ENCODE assay signal across 21 cellular contexts in genomic region chr1:58013237-58013636, GRCh38.
DNase-seq lines count a peak whose midpoint lies in the region; ATAC-seq and TF ChIP-seq lines count a peak whose summit lies in the region.
"Had no signal": no experiment of that assay in that cellular context is flagged by ENCODE, and none has a peak within 500 bp of the region (broad histone marks: within the 10 kb centered on the region; RNA-seq: fewer than 3 reads in every experiment).

No MANE protein-coding gene starts in this region.

- H3K27me3 ChIP-seq in A673 (replicated peaks; ENCODE audit: insufficient read depth, low read depth, low read length, poor library complexity) (no peaks in the 10 kb centered on the region), OCI-LY3 (ENCODE audit: low read depth, low read length) (no peaks in the 10 kb centered on the region), sigmoid colon (no peaks in the 10 kb centered on the region)
- H3K27me3 ChIP-seq: gastroesophageal sphincter, tibial nerve had no signal

- no peak for ATAC-seq in activated CD4-positive, alpha-beta T cell treated with anti-CD3 and anti-CD28 coated beads for 36 hours
- no peak for ATAC-seq in GM19467 (IDR thresholded peaks at IDR 0.05; ENCODE audit: unreplicated experiment)
- ATAC-seq: activated CD4-positive, CD25-positive, alpha-beta regulatory T cell treated with anti-CD3 and anti-CD28 coated beads, Interleukin-2, amount 50 U/mL, for 24 hours; gastroesophageal sphincter had no signal

- no peaks in the 10 kb centered on the region for H3K9me3 ChIP-seq in A673 (ENCODE audit: low read depth, low read length, poor library complexity, severe bottlenecking)
- H3K9me3 ChIP-seq in OCI-LY3 (ENCODE audit: insufficient read depth, low read length) = no peaks in the 10 kb centered on the region
- no peaks in the 10 kb centered on the region for H3K9me3 ChIP-seq in sigmoid colon
- H3K9me3 ChIP-seq: gastroesophageal sphincter, HAP-1, tibial nerve had no signal

- H3K4me2 ChIP-seq in OCI-LY3 (ENCODE audit: low read length) = no peak overlapping the region
- H3K4me2 ChIP-seq: PC-9 had no signal

- H3K4me1 Mint-ChIP-seq in activated CD4-positive, alpha-beta T cell treated with anti-CD3 and anti-CD28 coated beads for 36 hours = no peaks in the 10 kb centered on the region
- H3K4me1 Mint-ChIP-seq: mesothelial cell of epicardium had no signal

- TF ChIP-seq EP300 in sigmoid colon (IDR thresholded peaks at IDR 0.05) = no peak

- no peak for TF ChIP-seq POLR2A in sigmoid colon (IDR thresholded peaks at IDR 0.05)

- no TSS peak for BruUV-seq in A673 (replicated peaks; lab: Mats Ljungman, UMichigan)

- CTCF ChIA-PET in A673 (lab: Charles Lee) = interaction anchor here (0.6 kb wide), 1 partner anchor 994 kb away, joined by 3 read pairs; no protein-coding TSS in a partner anchor
- CTCF ChIA-PET in activated CD4-positive, alpha-beta T cell treated with anti-CD3 and anti-CD28 coated beads for 36 hours (lab: Charles Lee) = interaction anchor here (0.6 to 0.9 kb wide), 2 partner anchors 38 to 575 kb away, joined by 3 read pairs; no protein-coding TSS in a partner anchor

- no peaks in the 10 kb centered on the region for H3K79me2 ChIP-seq in OCI-LY3 (ENCODE audit: low read length)

- H3K36me3 Mint-ChIP-seq in activated CD4-positive, alpha-beta T cell treated with anti-CD3 and anti-CD28 coated beads for 36 hours (ENCODE audit: low read depth) = no peaks in the 10 kb centered on the region
- H3K36me3 Mint-ChIP-seq: mesothelial cell of epicardium had no signal

- no peak overlapping the region for H2AFZ ChIP-seq in OCI-LY3 (ENCODE audit: low read depth, low read length)
- H2AFZ ChIP-seq: PC-9 had no signal

- POLR2A ChIA-PET in A673 (lab: Charles Lee; ENCODE audit: low non-redundant PET) = no interaction called here
- POLR2A ChIA-PET in activated CD4-positive, alpha-beta T cell treated with anti-CD3 and anti-CD28 coated beads for 36 hours (lab: Charles Lee) = no interaction called here

- no peak overlapping the region for H3K9ac ChIP-seq in OCI-LY3 (ENCODE audit: low read length)

- intact Hi-C loops in A673 (cut with micrococcal nuclease; ENCODE audit: unreplicated experiment) (no loop called here), sigmoid colon (cut with DNase I) (no loop called here)
- intact Hi-C loops in activated CD4-positive, alpha-beta T cell treated with anti-CD3 and anti-CD28 coated beads for 36 hours (cut with DNase I, micrococcal nuclease) = no loop called here

- no peaks in the 10 kb centered on the region for H3K4me1 ChIP-seq in A673 (ENCODE audit: insufficient read depth, low read length, poor library complexity, severe bottlenecking)
- no peaks in the 10 kb centered on the region for H3K4me1 ChIP-seq in OCI-LY3 (ENCODE audit: low read length)
- no peaks in the 10 kb centered on the region for H3K4me1 ChIP-seq in sigmoid colon
- H3K4me1 ChIP-seq: gastroesophageal sphincter, HAP-1, tibial nerve had no signal

- DNase-seq in A673 (ENCODE audit: low spot score) = no peak
- DNase-seq in foreskin melanocyte = peak; percentile 10
- DNase-seq in activated CD4-positive, alpha-beta T cell treated with anti-CD3 and anti-CD28 coated beads for 36 hours = no peak
- no peak for DNase-seq in sigmoid colon
- no peak for DNase-seq in amygdala (lab: John Stamatoyannopoulos, UW)
- DNase-seq: activated T-cell treated with anti-CD3 and anti-CD28 coated beads, Interleukin-2, amount 50 U/mL, for 1 hour; central memory CD4-positive, alpha-beta T cell; NCI-H1105; NCI-H2227 treated with DMSO at 0.1 percent for 48 hours; nucleus accumbens; stimulated activated CD4-positive, alpha-beta T cell treated with anti-CD3 and anti-CD28 coated beads, Interleukin-4, amount 100 ng/mL, for 4 hours; SW 1271 had no signal

- 61 to 77% methylated on average over 3 of the region's 3 CpGs for WGBS in sigmoid colon, 2 donors

- H3K4me3 Mint-ChIP-seq in activated CD4-positive, alpha-beta T cell treated with anti-CD3 and anti-CD28 coated beads for 36 hours = no peak overlapping the region
- H3K4me3 Mint-ChIP-seq: mesothelial cell of epicardium had no signal

- H3K4me3 ChIP-seq in A673 (ENCODE audit: low read depth, low read length, poor library complexity, severe bottlenecking) (no peak overlapping the region), OCI-LY3 (ENCODE audit: low read length) (no peak overlapping the region), sigmoid colon (no peak overlapping the region)
- H3K4me3 ChIP-seq: gastroesophageal sphincter, HAP-1, PC-9, tibial nerve had no signal

- H3K27ac ChIP-seq in A673 (ENCODE audit: low read depth, low read length, poor library complexity, severe bottlenecking) (no peak overlapping the region), OCI-LY3 (ENCODE audit: low read length) (no peak overlapping the region), sigmoid colon (no peak overlapping the region)
- H3K27ac ChIP-seq: gastroesophageal sphincter, PC-9, tibial nerve had no signal

- TF ChIP-seq CTCF in A673 (conservative IDR thresholded peaks at IDR 0.05; ENCODE audit: low read depth, low read length) (0 out of 2 replicates have a peak, but pooled peaks have one; percentile 12), GM12872 (IDR thresholded peaks at IDR 0.05; ENCODE audit: insufficient read depth, low read depth, low read length) (peak; percentile 35; the same call in 1 of the 3 replicates), OCI-LY3 (IDR thresholded peaks at IDR 0.05; ENCODE audit: low read depth, low read length) (peak; percentile 37), sigmoid colon (IDR thresholded peaks at IDR 0.05) (no peak)

- no peaks in the 10 kb centered on the region for H4K20me1 ChIP-seq in OCI-LY3 (ENCODE audit: insufficient read depth, low read length)

- H3K9me3 Mint-ChIP-seq in activated CD4-positive, alpha-beta T cell treated with anti-CD3 and anti-CD28 coated beads for 36 hours (ENCODE audit: low read depth) = no peaks in the 10 kb centered on the region

- H3K27me3 Mint-ChIP-seq in activated CD4-positive, alpha-beta T cell treated with anti-CD3 and anti-CD28 coated beads for 36 hours = peaks cover 5% of the 10 kb centered on the region

- no peaks in the 10 kb centered on the region for H3K36me3 ChIP-seq in A673 (ENCODE audit: insufficient read depth, low read length, poor library complexity, severe bottlenecking)
- H3K36me3 ChIP-seq in OCI-LY3 (replicated peaks; ENCODE audit: low read depth, low read length) = no peaks in the 10 kb centered on the region
- no peaks in the 10 kb centered on the region for H3K36me3 ChIP-seq in sigmoid colon
- H3K36me3 ChIP-seq: gastroesophageal sphincter, HAP-1, tibial nerve had no signal

- H3K27ac Mint-ChIP-seq in activated CD4-positive, alpha-beta T cell treated with anti-CD3 and anti-CD28 coated beads for 36 hours = no peak overlapping the region
- H3K27ac Mint-ChIP-seq: mesothelial cell of epicardium had no signal

Comparison
In these comparisons a context has a peak if more than half of its experiments do, and no peak if none do; other contexts are left out.
1. CTCF ChIP-seq: peak in A673 (single experiment), GM12872 (single experiment) and OCI-LY3 (single experiment); none in sigmoid colon (0 of 4).